ENCODE assay signal across 24 cellular contexts in genomic region chr5:82772281-82772680, GRCh38.
"Had no signal": no experiment of that assay in that cellular context is flagged by ENCODE, and none has a peak within 500 bp of the region (broad histone marks: within the 10 kb centered on the region; RNA-seq: fewer than 3 reads in every experiment).

No MANE protein-coding gene starts in this region.

- DNase-seq: activated CD4-positive, alpha-beta memory T cell treated with anti-CD3 and anti-CD28 coated beads for 36 hours; activated CD4-positive, alpha-beta T cell treated with anti-CD3 and anti-CD28 coated beads, Interleukin-2, amount 10 ng/mL, durations not matched to agents 24 days and 14 days; activated CD4-positive, CD25-positive, alpha-beta regulatory T cell treated with anti-CD3 and anti-CD28 coated beads, Interleukin-2, amount 50 U/mL, for 72 hours; activated CD8-positive, alpha-beta memory T cell treated with anti-CD3 and anti-CD28 coated beads for 24 hours; activated gamma-delta T cell; activated naive CD4-positive, alpha-beta T cell treated with anti-CD3 and anti-CD28 coated beads for 36 hours; activated T-cell treated with anti-CD3 and anti-CD28 coated beads for 4 hours; activated T-cell treated with anti-CD3 and anti-CD28 coated beads, Interleukin-2, amount 50 U/mL, for 48 hours; amygdala; brain microvascular endothelial cell; MM.1S; NCI-H1105 treated with DMSO at 0.1 percent for 48 hours; NCI-H1436 treated with DMSO at 0.1 percent for 48 hours; NCI-H187; NCI-H2081; NCI-H510A treated with DMSO at 0.1 percent for 48 hours; Peyer's patch; Right ventricle myocardium superior; T-helper 17 cell; T-helper 9 cell had no signal

- H3K4me1 Mint-ChIP-seq: activated T-helper 17 cell treated with anti-CD3 and anti-CD28 coated beads, Interleukin-2, amount 50 U/mL, for 72 hours had no signal

- H3K4me3 Mint-ChIP-seq: activated CD4-positive, alpha-beta memory T cell treated with anti-CD3 and anti-CD28 coated beads for 36 hours; activated CD4-positive, alpha-beta T cell treated with anti-CD3 and anti-CD28 coated beads, Interleukin-2, amount 10 ng/mL, durations not matched to agents 24 days and 14 days; activated naive CD4-positive, alpha-beta T cell treated with anti-CD3 and anti-CD28 coated beads for 36 hours; activated naive CD8-positive, alpha-beta T cell; activated T-helper 17 cell treated with anti-CD3 and anti-CD28 coated beads, Interleukin-2, amount 50 U/mL, for 72 hours; T-helper 17 cell; WTC11 had no signal

- ATAC-seq: activated T-helper 17 cell treated with anti-CD3 and anti-CD28 coated beads, Interleukin-2, amount 50 U/mL, for 72 hours; T-helper 17 cell; WTC11 had no signal

- H3K27me3 Mint-ChIP-seq: activated CD4-positive, alpha-beta T cell treated with anti-CD3 and anti-CD28 coated beads, Interleukin-2, amount 10 ng/mL, durations not matched to agents 24 days and 14 days had no signal

- H3K36me3 ChIP-seq: brain microvascular endothelial cell, Peyer's patch had no signal

- H3K4me1 ChIP-seq: Peyer's patch had no signal

- H3K27ac Mint-ChIP-seq: activated CD4-positive, alpha-beta memory T cell treated with anti-CD3 and anti-CD28 coated beads for 36 hours; activated CD4-positive, alpha-beta T cell treated with anti-CD3 and anti-CD28 coated beads, Interleukin-2, amount 10 ng/mL, durations not matched to agents 24 days and 14 days; activated naive CD4-positive, alpha-beta T cell treated with anti-CD3 and anti-CD28 coated beads for 36 hours; activated naive CD8-positive, alpha-beta T cell; activated T-helper 17 cell treated with anti-CD3 and anti-CD28 coated beads, Interleukin-2, amount 50 U/mL, for 72 hours; T-helper 17 cell; WTC11 had no signal

- H3K27me3 ChIP-seq: brain microvascular endothelial cell, Peyer's patch had no signal

- H3K4me3 ChIP-seq: Peyer's patch had no signal

- H3K9me3 Mint-ChIP-seq: activated CD4-positive, alpha-beta memory T cell treated with anti-CD3 and anti-CD28 coated beads for 36 hours; activated naive CD4-positive, alpha-beta T cell treated with anti-CD3 and anti-CD28 coated beads for 36 hours; activated T-helper 17 cell treated with anti-CD3 and anti-CD28 coated beads, Interleukin-2, amount 50 U/mL, for 72 hours had no signal

- H3K36me3 Mint-ChIP-seq: activated CD4-positive, alpha-beta memory T cell treated with anti-CD3 and anti-CD28 coated beads for 36 hours; activated naive CD8-positive, alpha-beta T cell had no signal

- H3K27ac ChIP-seq: brain microvascular endothelial cell, Peyer's patch, RWPE1 had no signal

- H3K9me3 ChIP-seq: Peyer's patch had no signal
